Comparison of ENCODE assay signal across 19 cellular contexts in genomic region chr1:93506140-93506539, GRCh38. TPM values are rescaled to one million over a fixed set of nuclear protein-coding genes. Genes with fewer than 3 reads are reported as not detected.
DNase-seq lines count a peak whose midpoint lies in the region; TF ChIP-seq lines count a peak whose summit lies in the region.
"Had no signal": no experiment of that assay in that cellular context is flagged by ENCODE, and none has a peak within 500 bp of the region (broad histone marks: within the 10 kb centered on the region; RNA-seq: fewer than 3 reads in every experiment).

No MANE protein-coding gene starts in this region.

- no peaks in the 10 kb centered on the region for H3K79me2 ChIP-seq in trophoblast cell (ENCODE audit: control insufficient read depth, insufficient read depth, low read length, poor library complexity)

- no peak overlapping the region for H3K4me3 ChIP-seq in foreskin fibroblast (ENCODE audit: low read depth in 1 of 2, low read length in 2 of 2)
- H3K4me3 ChIP-seq in trophoblast cell (ENCODE audit: low read depth, low read length), result no peak overlapping the region
- H3K4me3 ChIP-seq: SJCRH30 had no signal

- POLR2A ChIA-PET in HEK293T (lab: Yijun Ruan, JAX), result no interaction called here

- TF ChIP-seq CTCF in foreskin fibroblast (IDR thresholded peaks at IDR 0.05; ENCODE audit: low read depth, low read length), result no peak
- no peak for TF ChIP-seq CTCF in Calu3 (IDR thresholded peaks at IDR 0.05; ENCODE audit: unreplicated experiment)

- no peak overlapping the region for H2BK120ac ChIP-seq in trophoblast cell (ENCODE audit: insufficient read depth, low read length, poor library complexity)

- no peak overlapping the region for H3K27ac Mint-ChIP-seq in Calu3 (ENCODE audit: unreplicated experiment)

- no TSS peak for BruUV-seq in Calu3 (replicated peaks; lab: Mats Ljungman, UMichigan)

- no peak overlapping the region for H3K27ac ChIP-seq in trophoblast cell (ENCODE audit: low read depth, low read length)
- H3K27ac ChIP-seq: SJCRH30 had no signal

- H2AK5ac ChIP-seq in trophoblast cell (ENCODE audit: low read length), result no peak overlapping the region

- intact Hi-C loops in Calu3 (cut with micrococcal nuclease; ENCODE audit: unreplicated experiment), result no loop called here

- H3K9me3 Mint-ChIP-seq in Calu3 (ENCODE audit: low read depth, unreplicated experiment), result peaks cover 7% of the 10 kb centered on the region

- H4K91ac ChIP-seq in trophoblast cell (ENCODE audit: low read depth, low read length), result no peak overlapping the region

- no peak overlapping the region for H3K4me3 Mint-ChIP-seq in Calu3 (ENCODE audit: low read depth, unreplicated experiment)

- H4K8ac ChIP-seq in trophoblast cell (ENCODE audit: low read depth, low read length), result no peak overlapping the region

- no peak overlapping the region for H2AFZ ChIP-seq in trophoblast cell (ENCODE audit: insufficient read depth, low read length, poor library complexity)

- H3K4ac ChIP-seq in trophoblast cell (ENCODE audit: low read depth, low read length), result peak overlapping the region; percentile 1

- DNase-seq in ELR (ENCODE audit: low read depth), result peak; percentile 17
- peak; percentile 38 for DNase-seq in MV-4-11 (lab: John Stamatoyannopoulos, UW)
- peak; percentile 14 to 28 for DNase-seq in foreskin fibroblast
- no peak for DNase-seq in trophoblast cell
- no peak for DNase-seq in Calu3
- DNase-seq in HEK293T (ENCODE audit: extremely low spot score), result no peak
- DNase-seq in occipital lobe (lab: John Stamatoyannopoulos, UW), result no peak
- no peak for DNase-seq in activated CD4-positive, alpha-beta T cell treated with anti-CD3 and anti-CD28 coated beads, Interleukin-2, amount 50 U/mL, for 1 hour
- DNase-seq: BE2C, DMS79, GOT3, HCEC 1CT, NCI-H1092 treated with DMSO at 0.1 percent for 48 hours, NCI-H1436 treated with DMSO at 0.1 percent for 48 hours, NCI-H2029, NCI-H345, NCI-H526, OCI-M1, SJCRH30 had no signal

- no peaks in the 10 kb centered on the region for H3K79me1 ChIP-seq in trophoblast cell (ENCODE audit: low read length)

- no peak overlapping the region for H3K9ac ChIP-seq in trophoblast cell (ENCODE audit: low read length)

- no peaks in the 10 kb centered on the region for H3K27me3 Mint-ChIP-seq in Calu3 (ENCODE audit: unreplicated experiment)

- H3K4me1 Mint-ChIP-seq in Calu3 (ENCODE audit: low read depth, unreplicated experiment), result peaks cover 24% of the 10 kb centered on the region

- peaks cover 18% of the 10 kb centered on the region for H3K36me3 Mint-ChIP-seq in Calu3 (ENCODE audit: insufficient read depth, unreplicated experiment)

- H3K27me3 ChIP-seq in trophoblast cell (ENCODE audit: insufficient read depth, low read length), result no peaks in the 10 kb centered on the region
- H3K27me3 ChIP-seq: BE2C, SJCRH30 had no signal

- H3K14ac ChIP-seq in trophoblast cell (ENCODE audit: low read length), result no peak overlapping the region

- no peak overlapping the region for H2BK5ac ChIP-seq in trophoblast cell (ENCODE audit: low read depth, low read length, poor library complexity)

- H4K12ac ChIP-seq in trophoblast cell (ENCODE audit: low read depth, low read length), result no peak overlapping the region

- H3K4me1 ChIP-seq in trophoblast cell (ENCODE audit: control insufficient read depth in 1 of 2, insufficient read depth in 2 of 2, low read length in 2 of 2), result peaks cover 0 to 4% of the 10 kb centered on the region in 2 experiments
- H3K4me1 ChIP-seq: BE2C, SJCRH30 had no signal

- no peak overlapping the region for H2BK12ac ChIP-seq in trophoblast cell (ENCODE audit: low read length)

- no peaks in the 10 kb centered on the region for H3K9me3 ChIP-seq in trophoblast cell (ENCODE audit: insufficient read depth, low read depth, low read length)
- H3K9me3 ChIP-seq: BE2C had no signal

- no peak overlapping the region for H3K4me2 ChIP-seq in trophoblast cell (ENCODE audit: low read length)

- WGBS in trophoblast cell (ENCODE audit: extremely low coverage, insufficient coverage, insufficient read length), result no CpG with 5 or more reads among the region's 3 CpGs

- CTCF ChIA-PET in Calu3 (lab: Charles Lee), result no interaction called here
- CTCF ChIA-PET in HEK293T (lab: Yijun Ruan, JAX), result no interaction called here

- no peak overlapping the region for H3K18ac ChIP-seq in trophoblast cell (ENCODE audit: low read length)

- H3K23ac ChIP-seq in trophoblast cell (ENCODE audit: low read length), result no peak overlapping the region

- peaks cover 6 to 9% of the 10 kb centered on the region in 2 experiments for H3K36me3 ChIP-seq in trophoblast cell (ENCODE audit: control insufficient read depth in 1 of 2, insufficient read depth in 2 of 2, low read length in 2 of 2)
- H3K36me3 ChIP-seq: BE2C had no signal

TF ChIP-seq in HEK293T, 16 proteins besides CTCF, POLR2A, EP300 and RAD21:
- TF ChIP-seq FOXA1 (IDR thresholded peaks at IDR 0.05) (no peak), CTBP1 (IDR thresholded peaks at IDR 0.05; ENCODE audit: borderline replicate concordance) (no peak), FOXM1 (IDR thresholded peaks at IDR 0.05; ENCODE audit: borderline replicate concordance) (no peak), HDGF (IDR thresholded peaks at IDR 0.05; ENCODE audit: borderline replicate concordance) (no peak), NFRKB (IDR thresholded peaks at IDR 0.05) (no peak), BHLHE40 (IDR thresholded peaks at IDR 0.05; ENCODE audit: borderline replicate concordance) (no peak), L3MBTL2 (conservative IDR thresholded peaks at IDR 0.05) (no peak)
TF ChIP-seq in HEK293T: peak in this region for 0.

RNA-seq across cellular contexts. Expression of gene FNBP1L, which starts 58.2 kb away (rescaled TPM):
- 82.4 and 84.4 TPM in 2 replicates for polyA plus RNA-seq in trophoblast cell (2013)
- total RNA-seq in Calu3 (2022), result 63.4 and 72.7 TPM in 2 replicates
- total RNA-seq in occipital lobe, result 280 TPM

Comparison
In these comparisons a context has a peak if more than half of its experiments do, and no peak if none do; other contexts are left out.
1. DNase-seq: peak in ELR (single experiment), MV-4-11 (single experiment) and foreskin fibroblast (2 of 2); none in trophoblast cell (0 of 2), Calu3 (single experiment), HEK293T (single experiment), occipital lobe (single experiment) and activated CD4-positive, alpha-beta T cell treated with anti-CD3 and anti-CD28 coated beads, Interleukin-2, amount 50 U/mL, for 1 hour (single experiment).